22 cellular contexts compared by ENCODE assay signal in genomic region chr17:28466001-28466400, GRCh38. TPM values are rescaled to one million over a fixed set of nuclear protein-coding genes. Genes with fewer than 3 reads are reported as not detected.
DNase-seq lines count a peak whose midpoint lies in the region; ATAC-seq and TF ChIP-seq lines count a peak whose summit lies in the region.
"Had no signal": no experiment of that assay in that cellular context is flagged by ENCODE, and none has a peak within 500 bp of the region (broad histone marks: within the 10 kb centered on the region; RNA-seq: fewer than 3 reads in every experiment).

No MANE protein-coding gene starts in this region.

- no peak overlapping the region for H3K27ac Mint-ChIP-seq in CD4-positive, alpha-beta memory T cell
- no peak overlapping the region for H3K27ac Mint-ChIP-seq in chondrocyte (ENCODE audit: unreplicated experiment)

- POLR2A ChIA-PET in CD4-positive, alpha-beta memory T cell (lab: Charles Lee; ENCODE audit: partially characterized antibody): no interaction called here

- H3K4me3 Mint-ChIP-seq in CD4-positive, alpha-beta memory T cell: no peak overlapping the region
- H3K4me3 Mint-ChIP-seq in chondrocyte (ENCODE audit: unreplicated experiment): no peak overlapping the region

- no peaks in the 10 kb centered on the region for H3K36me3 ChIP-seq in cardiac muscle cell
- H3K36me3 ChIP-seq in right atrium auricular region: no peaks in the 10 kb centered on the region
- no peaks in the 10 kb centered on the region for H3K36me3 ChIP-seq in RWPE2 (ENCODE audit: low read depth)
- H3K36me3 ChIP-seq in hepatocyte (replicated peaks; ENCODE audit: insufficient read depth, low read depth): no peaks in the 10 kb centered on the region
- H3K36me3 ChIP-seq in smooth muscle cell (ENCODE audit: low read depth): no peaks in the 10 kb centered on the region
- no peaks in the 10 kb centered on the region for H3K36me3 ChIP-seq in CD4-positive, alpha-beta memory T cell (ENCODE audit: insufficient read depth, low read length)
- no peaks in the 10 kb centered on the region for H3K36me3 ChIP-seq in body of pancreas (replicated peaks in 1 of 2; ENCODE audit: insufficient read depth in 1 of 2, low read depth in 2 of 2)
- H3K36me3 ChIP-seq: Peyer's patch had no signal

- intact Hi-C loops in CD4-positive, alpha-beta memory T cell (cut with micrococcal nuclease): no loop called here
- intact Hi-C loops in body of pancreas (cut with DNase I): no loop called here

- no peak overlapping the region for H3K4me3 ChIP-seq in cardiac muscle cell
- H3K4me3 ChIP-seq in right atrium auricular region: no peak overlapping the region
- H3K4me3 ChIP-seq in RWPE2 (ENCODE audit: severe bottlenecking): no peak overlapping the region
- no peak overlapping the region for H3K4me3 ChIP-seq in hepatocyte
- no peak overlapping the region for H3K4me3 ChIP-seq in smooth muscle cell
- no peak overlapping the region for H3K4me3 ChIP-seq in CD4-positive, alpha-beta memory T cell (ENCODE audit: low read length in 2 of 2)
- no peak overlapping the region for H3K4me3 ChIP-seq in body of pancreas
- H3K4me3 ChIP-seq: A549, GM23248, Peyer's patch, SK-N-MC had no signal

- H3K4me1 ChIP-seq in cardiac muscle cell (ENCODE audit: low read depth) (peaks cover 24% of the 10 kb centered on the region), right atrium auricular region (peaks cover 0 to 7% of the 10 kb centered on the region in 2 donors), RWPE2 (ENCODE audit: insufficient read depth, poor library complexity, severe bottlenecking) (no peaks in the 10 kb centered on the region), hepatocyte (ENCODE audit: insufficient read depth) (peaks cover 20% of the 10 kb centered on the region), smooth muscle cell (ENCODE audit: low read depth) (peaks cover 5% of the 10 kb centered on the region), body of pancreas (peaks cover 8% of the 10 kb centered on the region)
- no peaks in the 10 kb centered on the region for H3K4me1 ChIP-seq in CD4-positive, alpha-beta memory T cell (ENCODE audit: insufficient read depth, low read length)
- H3K4me1 ChIP-seq: A549 had no signal

- H3K9me3 ChIP-seq in cardiac muscle cell (ENCODE audit: low read depth) (no peaks in the 10 kb centered on the region), right atrium auricular region (no peaks in the 10 kb centered on the region), RWPE2 (ENCODE audit: severe bottlenecking) (no peaks in the 10 kb centered on the region), hepatocyte (ENCODE audit: low read depth) (no peaks in the 10 kb centered on the region), smooth muscle cell (replicated peaks; ENCODE audit: low read depth) (no peaks in the 10 kb centered on the region), body of pancreas (no peaks in the 10 kb centered on the region)
- H3K9me3 ChIP-seq in CD4-positive, alpha-beta memory T cell (ENCODE audit: control insufficient read depth in 1 of 2, low read length in 2 of 2): no peaks in the 10 kb centered on the region
- H3K9me3 ChIP-seq: A549, Peyer's patch had no signal

- no peak overlapping the region for H2AFZ ChIP-seq in hepatocyte
- no peak overlapping the region for H2AFZ ChIP-seq in smooth muscle cell (ENCODE audit: low read depth)
- H2AFZ ChIP-seq: GM23248 had no signal

- H3K27me3 Mint-ChIP-seq in CD4-positive, alpha-beta memory T cell: peaks cover 0 to 16% of the 10 kb centered on the region in 2 donors
- peaks cover 54% of the 10 kb centered on the region for H3K27me3 Mint-ChIP-seq in chondrocyte (ENCODE audit: low read depth)

- CTCF ChIA-PET in CD4-positive, alpha-beta memory T cell (lab: Charles Lee; ENCODE audit: partially characterized antibody): no interaction called here

- peak in 1 of 2 donors; percentile 54 for DNase-seq in cardiac muscle cell (ENCODE audit: low read depth in 1 of 2, low spot score in 1 of 2)
- DNase-seq in right atrium auricular region (ENCODE audit: low spot score): no peak
- peak; percentile 33 for DNase-seq in RWPE2 (ENCODE audit: low spot score)
- no peak for DNase-seq in hepatocyte (ENCODE audit: low spot score)
- no peak for DNase-seq in smooth muscle cell (lab: John Stamatoyannopoulos, UW; ENCODE audit: unreplicated experiment)
- DNase-seq in CD4-positive, alpha-beta memory T cell: no peak
- DNase-seq in body of pancreas: no peak
- no peak for DNase-seq in chondrocyte (ENCODE audit: low spot score)
- DNase-seq: COR-L47; DMS153; GF-D8; HCEC 1CT; NCI-H1105; NCI-H2081 treated with DMSO at 0.1 percent for 48 hours; NCI-H446 treated with DMSO at 0.1 percent for 48 hours; NK-92 treated with Interleukin-12 subunit alpha and Interleukin-12 subunit beta, amount 100 ng/mL, for 24 hours; Peyer's patch; SHP77 had no signal

- TF ChIP-seq POLR2A in body of pancreas (IDR thresholded peaks at IDR 0.05): no peak

- peaks cover 5% of the 10 kb centered on the region for H3F3A ChIP-seq in smooth muscle cell (ENCODE audit: low read depth)

- no peaks in the 10 kb centered on the region for H4K20me1 ChIP-seq in hepatocyte (ENCODE audit: insufficient read depth, poor library complexity, severe bottlenecking)
- peaks cover 8% of the 10 kb centered on the region for H4K20me1 ChIP-seq in smooth muscle cell (ENCODE audit: low read depth)

- peaks cover 0 to 10% (median 6%) of the 10 kb centered on the region in 4 donors for H3K4me1 Mint-ChIP-seq in CD4-positive, alpha-beta memory T cell
- no peaks in the 10 kb centered on the region for H3K4me1 Mint-ChIP-seq in chondrocyte (ENCODE audit: low read depth)

- ATAC-seq in RWPE2 (ENCODE audit: low read depth): no peak
- no peak for ATAC-seq in body of pancreas

- H3K36me3 Mint-ChIP-seq in CD4-positive, alpha-beta memory T cell: no peaks in the 10 kb centered on the region
- H3K36me3 Mint-ChIP-seq in chondrocyte (ENCODE audit: low read depth): no peaks in the 10 kb centered on the region
- H3K36me3 Mint-ChIP-seq: CD14-positive monocyte had no signal

- TF ChIP-seq CTCF in cardiac muscle cell (IDR thresholded peaks at IDR 0.05; ENCODE audit: low read depth, low read length): no peak
- no peak for TF ChIP-seq CTCF in right atrium auricular region (IDR thresholded peaks at IDR 0.05)
- no peak for TF ChIP-seq CTCF in RWPE2 (IDR thresholded peaks at IDR 0.05; ENCODE audit: poor library complexity, severe bottlenecking)
- no peak for TF ChIP-seq CTCF in hepatocyte (IDR thresholded peaks at IDR 0.05; ENCODE audit: poor library complexity)
- no peak for TF ChIP-seq CTCF in smooth muscle cell (IDR thresholded peaks at IDR 0.05; ENCODE audit: borderline replicate concordance, insufficient read depth, poor library complexity, severe bottlenecking)
- no peak for TF ChIP-seq CTCF in body of pancreas (IDR thresholded peaks at IDR 0.05)
- TF ChIP-seq CTCF in chondrocyte (IDR thresholded peaks at IDR 0.05): no peak

- H3K27ac ChIP-seq in cardiac muscle cell (peak overlapping the region; percentile 67), right atrium auricular region (no peak overlapping the region), RWPE2 (ENCODE audit: poor library complexity, severe bottlenecking) (no peak overlapping the region), hepatocyte (no peak overlapping the region), smooth muscle cell (ENCODE audit: low read depth) (no peak overlapping the region), body of pancreas (no peak overlapping the region)
- no peak overlapping the region for H3K27ac ChIP-seq in CD4-positive, alpha-beta memory T cell (ENCODE audit: low read depth, low read length)
- H3K27ac ChIP-seq: A549, GM23248, SK-N-MC had no signal

- WGBS in hepatocyte (ENCODE audit: low lambda C conversion rate, missing lambda C conversion rate): 86% methylated on average over 9 of the region's 9 CpGs
- 80% methylated on average over 9 of the region's 9 CpGs for WGBS in smooth muscle cell (ENCODE audit: low lambda C conversion rate)
- 57 to 69% methylated on average over 9 of the region's 9 CpGs for WGBS in body of pancreas, 2 donors

- H3K79me2 ChIP-seq in hepatocyte (no peaks in the 10 kb centered on the region), smooth muscle cell (ENCODE audit: low read depth) (no peaks in the 10 kb centered on the region)

- no peaks in the 10 kb centered on the region for H3K9me2 ChIP-seq in hepatocyte (replicated peaks; ENCODE audit: insufficient read depth)

- H3K9me3 Mint-ChIP-seq in CD4-positive, alpha-beta memory T cell: no peaks in the 10 kb centered on the region
- no peaks in the 10 kb centered on the region for H3K9me3 Mint-ChIP-seq in chondrocyte (ENCODE audit: low read depth)
- H3K9me3 Mint-ChIP-seq: CD14-positive monocyte had no signal

- no peaks in the 10 kb centered on the region for H3K27me3 ChIP-seq in cardiac muscle cell
- no peaks in the 10 kb centered on the region for H3K27me3 ChIP-seq in right atrium auricular region
- H3K27me3 ChIP-seq in RWPE2 (ENCODE audit: insufficient read depth, poor library complexity, severe bottlenecking): no peaks in the 10 kb centered on the region
- no peaks in the 10 kb centered on the region for H3K27me3 ChIP-seq in hepatocyte
- no peaks in the 10 kb centered on the region for H3K27me3 ChIP-seq in smooth muscle cell (ENCODE audit: low read depth)
- no peaks in the 10 kb centered on the region for H3K27me3 ChIP-seq in CD4-positive, alpha-beta memory T cell (ENCODE audit: insufficient read depth, low read length)
- H3K27me3 ChIP-seq in body of pancreas: no peaks in the 10 kb centered on the region
- H3K27me3 ChIP-seq: Peyer's patch had no signal

- H3K9ac ChIP-seq in smooth muscle cell (ENCODE audit: low read depth): no peak overlapping the region
- H3K9ac ChIP-seq: GM23248 had no signal

- H3K4me2 ChIP-seq in hepatocyte: peak overlapping the region; percentile 9
- peak overlapping the region; percentile 29 for H3K4me2 ChIP-seq in smooth muscle cell
- H3K4me2 ChIP-seq: A549 had no signal

RNA-seq across cellular contexts. Expression of gene SLC13A2, which starts 7.4 kb away (rescaled TPM):
- total RNA-seq in cardiac muscle cell: not detected in 2 replicates
- polyA plus RNA-seq in cardiac muscle cell: not detected in 2 replicates
- not detected for total RNA-seq in right atrium auricular region
- 1.2 and 2.0 TPM in 2 replicates for total RNA-seq in hepatocyte
- 1.1 and 2.0 TPM in 2 replicates for polyA plus RNA-seq in hepatocyte
- not detected in 2 replicates for total RNA-seq in smooth muscle cell
- not detected in 2 replicates for polyA plus RNA-seq in smooth muscle cell
- total RNA-seq in CD4-positive, alpha-beta memory T cell: not detected
- polyA plus RNA-seq in CD4-positive, alpha-beta memory T cell: not detected
- total RNA-seq in body of pancreas: 1 to 10 TPM in 1 of 2 donors, not detected in 1; 1.8 TPM
- total RNA-seq in chondrocyte: not detected in 3 replicates
- total RNA-seq: GM23248 had no signal
- polyA plus RNA-seq: CD14-positive monocyte, GM23248 had no signal

RNA-seq across cellular contexts. Expression of gene FOXN1, which starts 40.1 kb away (rescaled TPM):
- total RNA-seq in cardiac muscle cell: 0.06 and 0.18 TPM in 2 replicates
- not detected in 2 replicates for polyA plus RNA-seq in cardiac muscle cell
- not detected for total RNA-seq in right atrium auricular region
- not detected in 2 replicates for total RNA-seq in hepatocyte
- polyA plus RNA-seq in hepatocyte: 0.87 TPM in 1 of 2 replicates, not detected in the other
- 0.36 TPM in 1 of 2 replicates, not detected in the other for total RNA-seq in smooth muscle cell
- polyA plus RNA-seq in smooth muscle cell: not detected in 2 replicates
- total RNA-seq in CD4-positive, alpha-beta memory T cell: not detected
- not detected for polyA plus RNA-seq in CD4-positive, alpha-beta memory T cell
- under 1 TPM in 1 of 2 donors, not detected in 1; 0.52 TPM for total RNA-seq in body of pancreas
- total RNA-seq in chondrocyte: not detected in 3 replicates
- total RNA-seq: GM23248, Peyer's patch had no signal
- polyA plus RNA-seq: A549, CD14-positive monocyte, GM23248 had no signal

RNA-seq across cellular contexts. Expression of gene SLC46A1, which starts 60.0 kb away (rescaled TPM):
- 10.5 and 11.6 TPM in 2 replicates for total RNA-seq in cardiac muscle cell
- polyA plus RNA-seq in cardiac muscle cell: 5.6 and 8.4 TPM in 2 replicates
- 1 to 10 TPM; 3.7 to 6.8 TPM for total RNA-seq in right atrium auricular region
- total RNA-seq in hepatocyte: 41.9 and 54.5 TPM in 2 replicates
- 34.8 and 43.1 TPM in 2 replicates for polyA plus RNA-seq in hepatocyte
- 5.1 and 20.9 TPM in 2 replicates for total RNA-seq in smooth muscle cell
- 7.0 and 10.3 TPM in 2 replicates for polyA plus RNA-seq in smooth muscle cell
- total RNA-seq in CD4-positive, alpha-beta memory T cell: 1 to 10 TPM; 2.4 to 2.6 TPM
- polyA plus RNA-seq in CD4-positive, alpha-beta memory T cell: 1 to 10 TPM in 1 of 2 donors, not detected in 1; 2.3 TPM
- 10 to 100 TPM in 1 of 2 donors, 1 to 10 TPM in 1; 8.6 to 17.6 TPM for total RNA-seq in body of pancreas
- total RNA-seq in chondrocyte: 12.7 to 13.2 TPM (median 13.0 TPM) in 3 replicates
